Comparison of ENCODE assay signal across 6 cellular contexts in the genomic region with DNA sequence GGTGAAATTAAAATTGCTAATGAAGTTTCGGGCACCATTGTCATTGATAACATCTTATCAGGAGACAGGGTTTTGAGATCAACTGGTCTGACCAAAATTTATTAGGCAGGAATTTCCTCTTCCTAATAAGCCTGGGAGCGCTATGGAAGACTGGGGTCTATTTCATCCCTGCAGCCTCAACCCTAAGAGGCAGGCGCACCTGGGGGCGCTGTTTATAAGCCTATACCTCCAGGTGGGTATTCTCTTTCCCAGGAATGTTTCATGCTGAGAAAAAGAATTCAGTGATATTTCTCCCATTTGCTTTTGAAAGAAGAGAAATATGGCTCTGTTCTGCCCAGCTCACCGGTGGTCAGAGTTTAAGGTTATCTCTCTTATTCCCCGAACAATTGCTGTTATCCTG.
DNase-seq lines count a peak whose midpoint lies in the region; ATAC-seq and TF ChIP-seq lines count a peak whose summit lies in the region.
"Not testable (repeated sequence)": the region's sequence is repeated elsewhere in the genome, so short reads cannot be mapped to it uniquely, and the experiment has no call there.

No MANE protein-coding gene starts in this region.

- CTCF ChIA-PET in WTC11 (lab: Charles Lee), result not testable (repeated sequence)

- H2AK5ac ChIP-seq in H9 (ENCODE audit: insufficient read length, low read length); mesendoderm (ENCODE audit: low read length): not testable (repeated sequence)

- not testable (repeated sequence) for H3T11ph ChIP-seq in H9 (ENCODE audit: low read length)

- not testable (repeated sequence) for H3K27me3 Mint-ChIP-seq in H9 (ENCODE audit: low read depth); WTC11 (ENCODE audit: low read depth); endodermal cell (ENCODE audit: insufficient read depth)

- not testable (repeated sequence) for H3K23ac ChIP-seq in H9 (ENCODE audit: insufficient read length, low read depth, low read length); mesendoderm (ENCODE audit: low read length)

- not testable (repeated sequence) for H2BK15ac ChIP-seq in H9 (ENCODE audit: low read depth, low read length); mesendoderm (replicated peaks; ENCODE audit: low read depth)

- H3K27ac ChIP-seq in H9 (ENCODE audit: insufficient read length, low read depth, low read length); endodermal cell (ENCODE audit: low read depth, low read length); mesendoderm (ENCODE audit: low read depth, low read length): not testable (repeated sequence)
- peak overlapping the region; percentile 55; the same call in 1 of the 2 replicates for H3K27ac ChIP-seq in HUES64 (ENCODE audit: low read depth, low read length)

- H3K4ac ChIP-seq in H9 (ENCODE audit: low read depth, low read length); mesendoderm (ENCODE audit: low read depth, low read length): not testable (repeated sequence)

- not testable (repeated sequence) for H3K9ac ChIP-seq in H9 (ENCODE audit: extremely low read depth, insufficient read length, low read length); HUES64 (ENCODE audit: low read depth, low read length); endodermal cell (ENCODE audit: extremely low read depth, low read length, poor library complexity, severe bottlenecking); mesendoderm (ENCODE audit: low read length)

- H2BK12ac ChIP-seq in H9 (ENCODE audit: insufficient read length, low read depth, low read length), result not testable (repeated sequence)

- not testable (repeated sequence) for H3K56ac ChIP-seq in H9 (ENCODE audit: insufficient read length, low read depth, low read length); mesendoderm (ENCODE audit: low read length)

- peak; percentile 36; the same call in 1 of the 2 replicates for ATAC-seq in WTC11

- not testable (repeated sequence) for H3K14ac ChIP-seq in H9 (ENCODE audit: insufficient read depth, low read length)

- not testable (repeated sequence) for H3K79me2 ChIP-seq in H9 (ENCODE audit: insufficient read depth, low read length); mesendoderm (ENCODE audit: control insufficient read depth, insufficient read depth, low read length)

- not testable (repeated sequence) for H4K91ac ChIP-seq in H9 (ENCODE audit: insufficient read length, low read depth, low read length)

- H3K27me3 ChIP-seq in BE2C; H9 (ENCODE audit: insufficient read depth, low read length); HUES64 (ENCODE audit: insufficient read depth, low read length); endodermal cell (ENCODE audit: control insufficient read depth, insufficient read depth, low read length, poor library complexity, severe bottlenecking); mesendoderm (ENCODE audit: insufficient read depth, low read length, poor library complexity): not testable (repeated sequence)

- not testable (repeated sequence) for H3K4me3 ChIP-seq in BE2C (ENCODE audit: low read depth, low read length); HUES64 (ENCODE audit: low read length); endodermal cell (ENCODE audit: low read length); mesendoderm (ENCODE audit: low read length)

- WGBS in H9 (ENCODE audit: extremely low coverage, insufficient read length, low lambda C conversion rate), result no CpG with 5 or more reads among the region's 6 CpGs
- 91% methylated on average over 6 of the region's 6 CpGs for WGBS in HUES64
- WGBS in endodermal cell (ENCODE audit: insufficient coverage in 1 of 2, insufficient read length in 1 of 2), 2 experiments, result 90 to 96% methylated on average over 3 to 5 of the region's 6 CpGs
- WGBS in mesendoderm (ENCODE audit: extremely low coverage, insufficient coverage, low lambda C conversion rate), result no CpG with 5 or more reads among the region's 6 CpGs

- POLR2A ChIA-PET in WTC11 (lab: Charles Lee), result not testable (repeated sequence)

- H2BK5ac ChIP-seq in H9 (ENCODE audit: insufficient read length, low read length); mesendoderm (ENCODE audit: low read length): not testable (repeated sequence)

- H4K20me1 ChIP-seq in H9 (ENCODE audit: control insufficient read depth, insufficient read depth, insufficient read length), result not testable (repeated sequence)

- H3K79me1 ChIP-seq in H9 (ENCODE audit: insufficient read depth, low read depth, low read length, poor library complexity, severe bottlenecking); mesendoderm (ENCODE audit: low read length): not testable (repeated sequence)

- not testable (repeated sequence) for H2BK20ac ChIP-seq in H9 (ENCODE audit: low read depth, low read length, poor library complexity, severe bottlenecking)

- H3K18ac ChIP-seq in H9 (ENCODE audit: insufficient read length, low read depth, low read length); mesendoderm (ENCODE audit: low read length): not testable (repeated sequence)

- H3K23me2 ChIP-seq in H9 (ENCODE audit: insufficient read length, low read depth, low read length, poor library complexity, severe bottlenecking), result not testable (repeated sequence)

- H2AFZ ChIP-seq in H9 (ENCODE audit: low read length), result not testable (repeated sequence)

- 0 out of 2 replicates have a peak, but pooled peaks have one; percentile 5 for TF ChIP-seq CTCF in BE2C (IDR thresholded peaks at IDR 0.05; ENCODE audit: low read depth, low read length)
- TF ChIP-seq CTCF in H9 (conservative IDR thresholded peaks at IDR 0.05), result peak; percentile 36; the same call in 2 of the 3 replicates
- TF ChIP-seq CTCF in WTC11 (IDR thresholded peaks at IDR 0.05); endodermal cell (conservative IDR thresholded peaks at IDR 0.05): not testable (repeated sequence)

- H3K27ac Mint-ChIP-seq in H9, result peak overlapping the region; percentile 86 to 95 (median 89); a peak in 4 of 7 replicates
- peak overlapping the region; percentile 97 for H3K27ac Mint-ChIP-seq in WTC11
- not testable (repeated sequence) for H3K27ac Mint-ChIP-seq in endodermal cell

- H3K4me3 Mint-ChIP-seq in H9, endodermal cell: not testable (repeated sequence)
- H3K4me3 Mint-ChIP-seq in WTC11, result peak overlapping the region; percentile 48

- peaks cover 2 to 16% (median 13%) of the 10 kb centered on the region in 3 experiments; a peak in 6 of 7 replicates for H3K36me3 Mint-ChIP-seq in H9 (ENCODE audit: insufficient read depth in 1 of 3, low read depth in 3 of 3)
- peaks cover 12% of the 10 kb centered on the region for H3K36me3 Mint-ChIP-seq in WTC11
- H3K36me3 Mint-ChIP-seq in endodermal cell (ENCODE audit: low read depth), result not testable (repeated sequence)

- not testable (repeated sequence) for DNase-seq in BE2C, H9
- DNase-seq in WTC11 (ENCODE audit: low spot score) (peak; percentile 64), endodermal cell (peak; percentile 44), mesendoderm (peak; percentile 4)

- not testable (repeated sequence) for H4K5ac ChIP-seq in H9 (ENCODE audit: insufficient read length, low read depth, low read length); mesendoderm (ENCODE audit: low read length)

- H3K9me3 Mint-ChIP-seq in H9 (peaks cover 3 to 16% of the 10 kb centered on the region in 2 experiments; a peak in 4 of 5 replicates), WTC11 (peaks cover 22% of the 10 kb centered on the region), endodermal cell (peaks cover 13% of the 10 kb centered on the region)

- H3K4me1 Mint-ChIP-seq in H9, result peaks cover 36 to 39% of the 10 kb centered on the region in 2 experiments
- H3K4me1 Mint-ChIP-seq in WTC11, result peaks cover 41% of the 10 kb centered on the region
- not testable (repeated sequence) for H3K4me1 Mint-ChIP-seq in endodermal cell

- H3K4me2 ChIP-seq in H9 (ENCODE audit: insufficient read depth, insufficient read length, low read length); mesendoderm (ENCODE audit: low read length): not testable (repeated sequence)

- not testable (repeated sequence) for H2BK120ac ChIP-seq in H9 (ENCODE audit: low read depth, low read length, poor library complexity, severe bottlenecking); mesendoderm (ENCODE audit: low read depth, low read length)

- not testable (repeated sequence) for H3K36me3 ChIP-seq in BE2C; HUES64 (ENCODE audit: insufficient read depth, low read length); endodermal cell (ENCODE audit: control insufficient read depth, insufficient read depth, low read length); mesendoderm (ENCODE audit: control insufficient read depth, insufficient read depth, low read length)

- H3K4me1 ChIP-seq in BE2C; H9 (ENCODE audit: insufficient read depth, low read length); endodermal cell (ENCODE audit: control insufficient read depth, insufficient read depth, low read length); mesendoderm (ENCODE audit: control insufficient read depth, low read depth, low read length): not testable (repeated sequence)
- H3K4me1 ChIP-seq in HUES64 (ENCODE audit: insufficient read depth, low read length), result peaks cover 33% of the 10 kb centered on the region; the same call in 1 of the 2 replicates

- not testable (repeated sequence) for H4K8ac ChIP-seq in H9 (replicated peaks; ENCODE audit: insufficient read length, low read depth, low read length); mesendoderm (ENCODE audit: low read depth, low read length)

- not testable (repeated sequence) for H3K9me3 ChIP-seq in BE2C; H9 (ENCODE audit: control insufficient read depth, low read depth, low read length); HUES64 (ENCODE audit: insufficient read depth, low read depth, low read length); endodermal cell (ENCODE audit: control insufficient read depth, low read length)

TF ChIP-seq in WTC11, 78 proteins besides CTCF, POLR2A, EP300 and RAD21:
- peak; percentile 70 for TF ChIP-seq TEAD1 (CRISPR knock-in tag; IDR thresholded peaks at IDR 0.05)
